1 cellular context compared by ENCODE assay signal in the genomic region with DNA sequence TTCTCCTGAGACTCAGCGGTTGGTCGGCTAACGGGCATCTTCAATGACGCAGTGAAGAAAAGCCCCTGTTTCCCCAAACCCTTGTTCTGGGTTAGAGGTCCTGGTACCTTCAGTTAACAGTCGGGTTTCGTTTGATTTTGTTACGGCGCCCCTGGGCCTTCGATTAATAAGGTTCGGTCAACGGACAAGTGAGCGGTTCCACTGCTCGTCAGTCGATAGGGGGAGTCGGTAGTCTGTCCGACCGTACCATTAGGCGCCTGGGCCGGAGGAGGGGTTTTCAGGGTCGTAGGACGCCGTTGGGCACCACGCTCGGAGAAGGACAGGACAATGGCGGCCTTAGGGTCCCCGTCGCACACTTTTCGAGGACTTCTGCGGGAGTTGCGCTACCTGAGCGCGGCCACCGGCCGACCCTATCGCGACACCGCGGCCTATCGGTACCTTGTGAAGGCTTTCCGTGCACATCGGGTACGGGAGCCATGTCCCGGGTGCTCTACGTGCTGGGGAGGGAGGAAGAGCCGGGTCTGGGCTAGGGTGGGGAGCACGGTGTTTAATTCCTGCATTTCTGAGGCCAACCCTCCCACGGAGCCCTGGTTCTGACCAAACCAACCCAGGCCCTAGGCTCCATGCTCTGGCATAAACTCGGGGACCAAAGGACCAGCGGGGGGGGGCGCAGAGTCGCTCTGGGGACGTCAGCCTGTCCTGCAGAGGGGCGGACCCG.
TF ChIP-seq lines count a peak whose summit lies in the region.

A gene with protein sequence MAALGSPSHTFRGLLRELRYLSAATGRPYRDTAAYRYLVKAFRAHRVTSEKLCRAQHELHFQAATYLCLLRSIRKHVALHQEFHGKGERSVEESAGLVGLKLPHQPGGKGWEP (plus strand): TSS at position 280 of the 718 bp plus-strand sequence. CDS start 48 bp downstream, at position 328.

TF ChIP-seq in HepG2, 621 proteins besides CTCF, POLR2A, EP300 and RAD21 (continued from another document and continues in another):
- TF ChIP-seq, protein P1, sequence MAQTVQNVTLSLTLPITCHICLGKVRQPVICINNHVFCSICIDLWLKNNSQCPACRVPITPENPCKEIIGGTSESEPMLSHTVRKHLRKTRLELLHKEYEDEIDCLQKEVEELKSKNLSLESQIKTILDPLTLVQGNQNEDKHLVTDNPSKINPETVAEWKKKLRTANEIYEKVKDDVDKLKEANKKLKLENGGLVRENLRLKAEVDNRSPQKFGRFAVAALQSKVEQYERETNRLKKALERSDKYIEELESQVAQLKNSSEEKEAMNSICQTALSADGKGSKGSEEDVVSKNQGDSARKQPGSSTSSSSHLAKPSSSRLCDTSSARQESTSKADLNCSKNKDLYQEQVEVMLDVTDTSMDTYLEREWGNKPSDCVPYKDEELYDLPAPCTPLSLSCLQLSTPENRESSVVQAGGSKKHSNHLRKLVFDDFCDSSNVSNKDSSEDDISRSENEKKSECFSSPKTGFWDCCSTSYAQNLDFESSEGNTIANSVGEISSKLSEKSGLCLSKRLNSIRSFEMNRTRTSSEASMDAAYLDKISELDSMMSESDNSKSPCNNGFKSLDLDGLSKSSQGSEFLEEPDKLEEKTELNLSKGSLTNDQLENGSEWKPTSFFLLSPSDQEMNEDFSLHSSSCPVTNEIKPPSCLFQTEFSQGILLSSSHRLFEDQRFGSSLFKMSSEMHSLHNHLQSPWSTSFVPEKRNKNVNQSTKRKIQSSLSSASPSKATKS (CRISPR knock-in tag; IDR thresholded peaks at IDR 0.05), result 0 out of 2 replicates have a peak, but pooled peaks have one; percentile 89
- TF ChIP-seq ZNF225 (CRISPR knock-in tag; IDR thresholded peaks at IDR 0.05) (peak; percentile 96), ZBTB8A (CRISPR knock-in tag; IDR thresholded peaks at IDR 0.05; ENCODE audit: borderline replicate concordance, low read depth) (no peak), PHF20 (CRISPR knock-in tag; IDR thresholded peaks at IDR 0.05) (peak; percentile 66), ZNF547 (CRISPR knock-in tag; IDR thresholded peaks at IDR 0.05) (no peak; the same call in 1 of the 2 replicates), MBNL3 (CRISPR knock-in tag; conservative IDR thresholded peaks at IDR 0.05) (no peak), ZNF431 (CRISPR knock-in tag; IDR thresholded peaks at IDR 0.05; ENCODE audit: borderline replicate concordance, low read depth) (0 out of 2 replicates have a peak, but pooled peaks have one; percentile 15), PHF8 (CRISPR knock-in tag; IDR thresholded peaks at IDR 0.05) (peak; percentile 87), CREB1 (IDR thresholded peaks at IDR 0.05) (peak; percentile 73), CREB1 (CRISPR knock-in tag; IDR thresholded peaks at IDR 0.05) (peak; percentile 87), ZNF788 (CRISPR knock-in tag; IDR thresholded peaks at IDR 0.05; ENCODE audit: borderline replicate concordance) (peak; percentile 61; the same call in 1 of the 2 replicates), ZSCAN31 (CRISPR knock-in tag; IDR thresholded peaks at IDR 0.05; ENCODE audit: low read depth) (peak; percentile 84), ZNF296 (CRISPR knock-in tag; conservative IDR thresholded peaks at IDR 0.05) (0 out of 2 replicates have a peak, but pooled peaks have one; percentile 51), ZNF879 (CRISPR knock-in tag; IDR thresholded peaks at IDR 0.05) (0 out of 2 replicates have a peak, but pooled peaks have one; percentile 17), HNRNPL (IDR thresholded peaks at IDR 0.05; ENCODE audit: low read depth, low read length) (no peak), ZMAT3 (CRISPR knock-in tag; conservative IDR thresholded peaks at IDR 0.05) (peak; percentile 70; the same call in 1 of the 2 replicates), BCL6 (CRISPR knock-in tag; IDR thresholded peaks at IDR 0.05) (no peak), NR2F6 (IDR thresholded peaks at IDR 0.05) (no peak), NR2F6 (CRISPR knock-in tag; IDR thresholded peaks at IDR 0.05) (0 out of 2 replicates have a peak, but pooled peaks have one; percentile 6), MIER3 (CRISPR knock-in tag; IDR thresholded peaks at IDR 0.05; ENCODE audit: borderline replicate concordance) (0 out of 2 replicates have a peak, but pooled peaks have one; percentile 23), TCF12 (IDR thresholded peaks at IDR 0.05) (no peak), TCF12 (CRISPR knock-in tag; IDR thresholded peaks at IDR 0.05) (peak; percentile 70; the same call in 1 of the 2 replicates), ZNF614 (CRISPR knock-in tag; IDR thresholded peaks at IDR 0.05; ENCODE audit: borderline replicate concordance) (peak; percentile 37; the same call in 1 of the 2 replicates), YEATS2 (CRISPR knock-in tag; IDR thresholded peaks at IDR 0.05; ENCODE audit: borderline replicate concordance) (peak; percentile 33; the same call in 1 of the 2 replicates), ARNT2 (CRISPR knock-in tag; IDR thresholded peaks at IDR 0.05; ENCODE audit: low read depth) (peak; percentile 71), SALL1 (CRISPR knock-in tag; IDR thresholded peaks at IDR 0.05) (peak; percentile 88), ZNF3 (CRISPR knock-in tag; IDR thresholded peaks at IDR 0.05) (no peak), DPF2 (CRISPR knock-in tag; IDR thresholded peaks at IDR 0.05; ENCODE audit: borderline replicate concordance, low read depth) (no peak), SIN3A (IDR thresholded peaks at IDR 0.05; ENCODE audit: borderline replicate concordance, low read depth, low read length) (peak; percentile 59; the same call in 1 of the 2 replicates), GFI1 (CRISPR knock-in tag; IDR thresholded peaks at IDR 0.05; ENCODE audit: borderline replicate concordance) (peak; percentile 8; the same call in 1 of the 2 replicates), PHF21A (CRISPR knock-in tag; IDR thresholded peaks at IDR 0.05) (peak; percentile 97), ZNF224 (CRISPR knock-in tag; IDR thresholded peaks at IDR 0.05) (peak; percentile 68; the same call in 1 of the 2 replicates), ZMYM4 (CRISPR knock-in tag; IDR thresholded peaks at IDR 0.05) (peak; percentile 48)
- TF ChIP-seq, protein P2, sequence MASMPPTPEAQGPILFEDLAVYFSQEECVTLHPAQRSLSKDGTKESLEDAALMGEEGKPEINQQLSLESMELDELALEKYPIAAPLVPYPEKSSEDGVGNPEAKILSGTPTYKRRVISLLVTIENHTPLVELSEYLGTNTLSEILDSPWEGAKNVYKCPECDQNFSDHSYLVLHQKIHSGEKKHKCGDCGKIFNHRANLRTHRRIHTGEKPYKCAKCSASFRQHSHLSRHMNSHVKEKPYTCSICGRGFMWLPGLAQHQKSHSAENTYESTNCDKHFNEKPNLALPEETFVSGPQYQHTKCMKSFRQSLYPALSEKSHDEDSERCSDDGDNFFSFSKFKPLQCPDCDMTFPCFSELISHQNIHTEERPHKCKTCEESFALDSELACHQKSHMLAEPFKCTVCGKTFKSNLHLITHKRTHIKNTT (CRISPR knock-in tag; IDR thresholded peaks at IDR 0.05), result no peak
- TF ChIP-seq, protein P3, sequence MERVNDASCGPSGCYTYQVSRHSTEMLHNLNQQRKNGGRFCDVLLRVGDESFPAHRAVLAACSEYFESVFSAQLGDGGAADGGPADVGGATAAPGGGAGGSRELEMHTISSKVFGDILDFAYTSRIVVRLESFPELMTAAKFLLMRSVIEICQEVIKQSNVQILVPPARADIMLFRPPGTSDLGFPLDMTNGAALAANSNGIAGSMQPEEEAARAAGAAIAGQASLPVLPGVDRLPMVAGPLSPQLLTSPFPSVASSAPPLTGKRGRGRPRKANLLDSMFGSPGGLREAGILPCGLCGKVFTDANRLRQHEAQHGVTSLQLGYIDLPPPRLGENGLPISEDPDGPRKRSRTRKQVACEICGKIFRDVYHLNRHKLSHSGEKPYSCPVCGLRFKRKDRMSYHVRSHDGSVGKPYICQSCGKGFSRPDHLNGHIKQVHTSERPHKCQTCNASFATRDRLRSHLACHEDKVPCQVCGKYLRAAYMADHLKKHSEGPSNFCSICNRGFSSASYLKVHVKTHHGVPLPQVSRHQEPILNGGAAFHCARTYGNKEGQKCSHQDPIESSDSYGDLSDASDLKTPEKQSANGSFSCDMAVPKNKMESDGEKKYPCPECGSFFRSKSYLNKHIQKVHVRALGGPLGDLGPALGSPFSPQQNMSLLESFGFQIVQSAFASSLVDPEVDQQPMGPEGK (CRISPR knock-in tag; IDR thresholded peaks at IDR 0.05), result peak; percentile 80; the same call in 1 of the 2 replicates
- TF ChIP-seq, protein P4, sequence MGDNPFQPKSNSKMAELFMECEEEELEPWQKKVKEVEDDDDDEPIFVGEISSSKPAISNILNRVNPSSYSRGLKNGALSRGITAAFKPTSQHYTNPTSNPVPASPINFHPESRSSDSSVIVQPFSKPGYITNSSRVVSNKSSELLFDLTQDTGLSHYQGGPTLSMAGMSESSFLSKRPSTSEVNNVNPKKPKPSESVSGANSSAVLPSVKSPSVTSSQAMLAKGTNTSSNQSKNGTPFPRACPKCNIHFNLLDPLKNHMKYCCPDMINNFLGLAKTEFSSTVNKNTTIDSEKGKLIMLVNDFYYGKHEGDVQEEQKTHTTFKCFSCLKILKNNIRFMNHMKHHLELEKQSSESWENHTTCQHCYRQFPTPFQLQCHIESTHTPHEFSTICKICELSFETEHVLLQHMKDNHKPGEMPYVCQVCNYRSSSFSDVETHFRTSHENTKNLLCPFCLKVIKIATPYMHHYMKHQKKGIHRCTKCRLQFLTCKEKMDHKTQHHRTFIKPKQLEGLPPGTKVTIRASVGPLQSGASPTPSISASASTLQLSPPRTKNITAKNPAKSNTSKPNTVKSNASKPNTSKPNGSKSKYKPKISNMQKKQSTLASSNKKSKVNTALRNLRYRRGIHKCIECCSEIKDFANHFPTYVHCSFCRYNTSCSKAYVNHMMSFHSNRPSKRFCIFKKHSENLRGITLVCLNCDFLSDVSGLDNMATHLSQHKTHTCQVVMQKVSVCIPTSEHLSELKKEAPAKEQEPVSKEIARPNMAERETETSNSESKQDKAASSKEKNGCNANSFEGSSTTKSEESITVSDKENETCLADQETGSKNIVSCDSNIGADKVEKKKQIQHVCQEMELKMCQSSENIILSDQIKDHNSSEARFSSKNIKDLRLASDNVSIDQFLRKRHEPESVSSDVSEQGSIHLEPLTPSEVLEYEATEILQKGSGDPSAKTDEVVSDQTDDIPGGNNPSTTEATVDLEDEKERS (CRISPR knock-in tag; IDR thresholded peaks at IDR 0.05), result 0 out of 2 replicates have a peak, but pooled peaks have one; percentile 29
- TF ChIP-seq, protein P5, sequence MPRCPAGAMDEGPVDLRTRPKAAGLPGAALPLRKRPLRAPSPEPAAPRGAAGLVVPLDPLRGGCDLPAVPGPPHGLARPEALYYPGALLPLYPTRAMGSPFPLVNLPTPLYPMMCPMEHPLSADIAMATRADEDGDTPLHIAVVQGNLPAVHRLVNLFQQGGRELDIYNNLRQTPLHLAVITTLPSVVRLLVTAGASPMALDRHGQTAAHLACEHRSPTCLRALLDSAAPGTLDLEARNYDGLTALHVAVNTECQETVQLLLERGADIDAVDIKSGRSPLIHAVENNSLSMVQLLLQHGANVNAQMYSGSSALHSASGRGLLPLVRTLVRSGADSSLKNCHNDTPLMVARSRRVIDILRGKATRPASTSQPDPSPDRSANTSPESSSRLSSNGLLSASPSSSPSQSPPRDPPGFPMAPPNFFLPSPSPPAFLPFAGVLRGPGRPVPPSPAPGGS (CRISPR knock-in tag; IDR thresholded peaks at IDR 0.05), result no peak
- TF ChIP-seq, protein P6, sequence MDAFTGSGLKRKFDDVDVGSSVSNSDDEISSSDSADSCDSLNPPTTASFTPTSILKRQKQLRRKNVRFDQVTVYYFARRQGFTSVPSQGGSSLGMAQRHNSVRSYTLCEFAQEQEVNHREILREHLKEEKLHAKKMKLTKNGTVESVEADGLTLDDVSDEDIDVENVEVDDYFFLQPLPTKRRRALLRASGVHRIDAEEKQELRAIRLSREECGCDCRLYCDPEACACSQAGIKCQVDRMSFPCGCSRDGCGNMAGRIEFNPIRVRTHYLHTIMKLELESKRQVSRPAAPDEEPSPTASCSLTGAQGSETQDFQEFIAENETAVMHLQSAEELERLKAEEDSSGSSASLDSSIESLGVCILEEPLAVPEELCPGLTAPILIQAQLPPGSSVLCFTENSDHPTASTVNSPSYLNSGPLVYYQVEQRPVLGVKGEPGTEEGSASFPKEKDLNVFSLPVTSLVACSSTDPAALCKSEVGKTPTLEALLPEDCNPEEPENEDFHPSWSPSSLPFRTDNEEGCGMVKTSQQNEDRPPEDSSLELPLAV (CRISPR knock-in tag; conservative IDR thresholded peaks at IDR 0.05; ENCODE audit: low read depth), result no peak
- TF ChIP-seq, protein P7, sequence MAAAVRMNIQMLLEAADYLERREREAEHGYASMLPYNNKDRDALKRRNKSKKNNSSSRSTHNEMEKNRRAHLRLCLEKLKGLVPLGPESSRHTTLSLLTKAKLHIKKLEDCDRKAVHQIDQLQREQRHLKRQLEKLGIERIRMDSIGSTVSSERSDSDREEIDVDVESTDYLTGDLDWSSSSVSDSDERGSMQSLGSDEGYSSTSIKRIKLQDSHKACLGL (CRISPR knock-in tag; IDR thresholded peaks at IDR 0.05), result no peak
- TF ChIP-seq, protein P8, sequence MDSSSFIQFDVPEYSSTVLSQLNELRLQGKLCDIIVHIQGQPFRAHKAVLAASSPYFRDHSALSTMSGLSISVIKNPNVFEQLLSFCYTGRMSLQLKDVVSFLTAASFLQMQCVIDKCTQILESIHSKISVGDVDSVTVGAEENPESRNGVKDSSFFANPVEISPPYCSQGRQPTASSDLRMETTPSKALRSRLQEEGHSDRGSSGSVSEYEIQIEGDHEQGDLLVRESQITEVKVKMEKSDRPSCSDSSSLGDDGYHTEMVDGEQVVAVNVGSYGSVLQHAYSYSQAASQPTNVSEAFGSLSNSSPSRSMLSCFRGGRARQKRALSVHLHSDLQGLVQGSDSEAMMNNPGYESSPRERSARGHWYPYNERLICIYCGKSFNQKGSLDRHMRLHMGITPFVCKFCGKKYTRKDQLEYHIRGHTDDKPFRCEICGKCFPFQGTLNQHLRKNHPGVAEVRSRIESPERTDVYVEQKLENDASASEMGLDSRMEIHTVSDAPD (CRISPR knock-in tag; IDR thresholded peaks at IDR 0.05), result 0 out of 2 replicates have a peak, but pooled peaks have one; percentile 40
- TF ChIP-seq, protein P9, sequence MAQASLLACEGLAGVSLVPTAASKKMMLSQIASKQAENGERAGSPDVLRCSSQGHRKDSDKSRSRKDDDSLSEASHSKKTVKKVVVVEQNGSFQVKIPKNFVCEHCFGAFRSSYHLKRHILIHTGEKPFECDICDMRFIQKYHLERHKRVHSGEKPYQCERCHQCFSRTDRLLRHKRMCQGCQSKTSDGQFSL (CRISPR knock-in tag; IDR thresholded peaks at IDR 0.05), result peak; percentile 89
- TF ChIP-seq, protein P10, sequence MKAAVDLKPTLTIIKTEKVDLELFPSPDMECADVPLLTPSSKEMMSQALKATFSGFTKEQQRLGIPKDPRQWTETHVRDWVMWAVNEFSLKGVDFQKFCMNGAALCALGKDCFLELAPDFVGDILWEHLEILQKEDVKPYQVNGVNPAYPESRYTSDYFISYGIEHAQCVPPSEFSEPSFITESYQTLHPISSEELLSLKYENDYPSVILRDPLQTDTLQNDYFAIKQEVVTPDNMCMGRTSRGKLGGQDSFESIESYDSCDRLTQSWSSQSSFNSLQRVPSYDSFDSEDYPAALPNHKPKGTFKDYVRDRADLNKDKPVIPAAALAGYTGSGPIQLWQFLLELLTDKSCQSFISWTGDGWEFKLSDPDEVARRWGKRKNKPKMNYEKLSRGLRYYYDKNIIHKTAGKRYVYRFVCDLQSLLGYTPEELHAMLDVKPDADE (CRISPR knock-in tag; IDR thresholded peaks at IDR 0.05), result no peak
- TF ChIP-seq, protein P11, sequence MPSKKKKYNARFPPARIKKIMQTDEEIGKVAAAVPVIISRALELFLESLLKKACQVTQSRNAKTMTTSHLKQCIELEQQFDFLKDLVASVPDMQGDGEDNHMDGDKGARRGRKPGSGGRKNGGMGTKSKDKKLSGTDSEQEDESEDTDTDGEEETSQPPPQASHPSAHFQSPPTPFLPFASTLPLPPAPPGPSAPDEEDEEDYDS (CRISPR knock-in tag; IDR thresholded peaks at IDR 0.05), result peak; percentile 63; the same call in 1 of the 2 replicates
